In genomic region chr2:197914778-197915177, GRCh38 we compare ENCODE assay signal across 29 cellular contexts.
"Had no signal": no experiment of that assay in that cellular context is flagged by ENCODE, and none has a peak within 500 bp of the region (broad histone marks: within the 10 kb centered on the region; RNA-seq: fewer than 3 reads in every experiment).

No MANE protein-coding gene starts in this region.

- H3K4me1 Mint-ChIP-seq: nephron progenitor cell; stimulated activated naive B cell treated with anti-CD40 and anti-IgM and Interleukin-4, amounts not matched to agents 10 μg/mL and 1 μg/mL and 100 μg/mL, for 72 hours; WTC11 had no signal

- H3K9me3 ChIP-seq: colonic mucosa, lower lobe of right lung, mucosa of descending colon, sigmoid colon, transverse colon, uterus had no signal

- H3K4me3 Mint-ChIP-seq: activated CD4-positive, alpha-beta T cell treated with anti-CD3 and anti-CD28 coated beads for 36 hours; activated T-cell treated with anti-CD3 and anti-CD28 coated beads, Interleukin-2, amount 50 U/mL, for 24 hours; activated T-helper 17 cell treated with anti-CD3 and anti-CD28 coated beads, Interleukin-2, amount 50 U/mL, for 72 hours; brain; effector memory CD8-positive, alpha-beta T cell; nephron progenitor cell; stimulated activated naive B cell treated with anti-CD40 and anti-IgM and Interleukin-4, amounts not matched to agents 10 μg/mL and 1 μg/mL and 100 μg/mL, for 72 hours; T-helper 1 cell treated with Interleukin-12 subunit alpha and Interleukin-12 subunit beta and Interleukin-4 antibody, amounts not matched to agents 30 μg/mL and 1 μg/mL, for 36 hours; WTC11 had no signal

- H3K27me3 ChIP-seq: colonic mucosa, dorsolateral prefrontal cortex, sigmoid colon, transverse colon, uterus had no signal

- H3K36me3 ChIP-seq: colonic mucosa, lower lobe of right lung, sigmoid colon, transverse colon, uterus had no signal

- FAIRE-seq: islet of Langerhans had no signal

- ATAC-seq: activated T-helper 17 cell treated with anti-CD3 and anti-CD28 coated beads, Interleukin-2, amount 50 U/mL, for 72 hours; effector memory CD8-positive, alpha-beta T cell; left colon; lower lobe of right lung; mucosa of descending colon; stimulated activated naive B cell treated with anti-CD40 and anti-IgM and Interleukin-4, amounts not matched to agents 10 μg/mL and 1 μg/mL and 100 μg/mL, for 72 hours; WTC11 had no signal

- H3K36me3 Mint-ChIP-seq: brain; stimulated activated naive B cell treated with anti-CD40 and anti-IgM and Interleukin-4, amounts not matched to agents 10 μg/mL and 1 μg/mL and 100 μg/mL, for 72 hours; WTC11 had no signal

- H3K9me3 Mint-ChIP-seq: brain; effector memory CD8-positive, alpha-beta T cell; nephron progenitor cell; WTC11 had no signal

- DNase-seq: activated CD4-positive, alpha-beta T cell treated with anti-CD3 and anti-CD28 coated beads for 36 hours; activated CD4-positive, alpha-beta T cell treated with anti-CD3 and anti-CD28 coated beads, Interleukin-2, amount 50 U/mL, for 4 hours; activated CD8-positive, alpha-beta memory T cell treated with anti-CD3 and anti-CD28 coated beads for 24 hours; activated CD8-positive, alpha-beta memory T cell treated with anti-CD3 and anti-CD28 coated beads, Interleukin-2, amount 50 U/mL, for 4 hours; activated naive CD4-positive, alpha-beta T cell treated with Interleukin-2 at 50 U/mL for 16 hours; activated T-cell treated with anti-CD3 and anti-CD28 coated beads, Interleukin-2, amount 50 U/mL, for 24 hours; anterior cingulate cortex; colonic mucosa; dorsolateral prefrontal cortex; effector memory CD8-positive, alpha-beta T cell; glutamatergic neuron; hippocampal formation; left colon; lower lobe of right lung; mesendoderm; mucosa of descending colon; nephron progenitor cell; sigmoid colon; stimulated activated CD4-positive, alpha-beta T cell treated with anti-CD3 and anti-CD28 coated beads, Interleukin-2, amount 100 ng/mL, for 48 hours; stimulated activated CD8-positive, alpha-beta memory T cell treated with anti-CD3 and anti-CD28 coated beads, Interleukin-4, amount 100 ng/mL, for 48 hours; stimulated activated naive B cell treated with anti-CD40 and anti-IgM and Interleukin-4, amounts not matched to agents 10 μg/mL and 1 μg/mL and 100 μg/mL, for 72 hours; T1000; transverse colon; uterus had no signal

- H3K27ac ChIP-seq: colonic mucosa, lower lobe of right lung, transverse colon, uterus had no signal

- H3K4me3 ChIP-seq: colonic mucosa, dorsolateral prefrontal cortex, lower lobe of right lung, mucosa of descending colon, sigmoid colon, transverse colon, uterus had no signal

- H3K4me1 ChIP-seq: colonic mucosa, lower lobe of right lung, uterus had no signal

- H3K27me3 Mint-ChIP-seq: activated CD4-positive, alpha-beta T cell treated with anti-CD3 and anti-CD28 coated beads for 36 hours; activated T-cell treated with anti-CD3 and anti-CD28 coated beads, Interleukin-2, amount 50 U/mL, for 24 hours; activated T-helper 17 cell treated with anti-CD3 and anti-CD28 coated beads, Interleukin-2, amount 50 U/mL, for 72 hours; brain; stimulated activated naive B cell treated with anti-CD40 and anti-IgM and Interleukin-4, amounts not matched to agents 10 μg/mL and 1 μg/mL and 100 μg/mL, for 72 hours had no signal

- H3K27ac Mint-ChIP-seq: activated T-cell treated with anti-CD3 and anti-CD28 coated beads, Interleukin-2, amount 50 U/mL, for 24 hours; activated T-helper 17 cell treated with anti-CD3 and anti-CD28 coated beads, Interleukin-2, amount 50 U/mL, for 72 hours; brain; effector memory CD8-positive, alpha-beta T cell; nephron progenitor cell; stimulated activated naive B cell treated with anti-CD40 and anti-IgM and Interleukin-4, amounts not matched to agents 10 μg/mL and 1 μg/mL and 100 μg/mL, for 72 hours; T-helper 1 cell treated with Interleukin-12 subunit alpha and Interleukin-12 subunit beta and Interleukin-4 antibody, amounts not matched to agents 30 μg/mL and 1 μg/mL, for 36 hours; WTC11 had no signal
